ENCODE assay signal across 22 cellular contexts in genomic region chr2:95381212-95382127, GRCh38. TPM values are rescaled to one million over a fixed set of nuclear protein-coding genes. Genes with fewer than 3 reads are reported as not detected.
DNase-seq lines count a peak whose midpoint lies in the region; ATAC-seq, FAIRE-seq and TF ChIP-seq lines count a peak whose summit lies in the region.
"Had no signal": no experiment of that assay in that cellular context is flagged by ENCODE, and none has a peak within 500 bp of the region (broad histone marks: within the 10 kb centered on the region; RNA-seq: fewer than 3 reads in every experiment).

No MANE protein-coding gene starts in this region.

- H3K9ac ChIP-seq in mammary epithelial cell (ENCODE audit: insufficient read depth, low read length) (no peak overlapping the region), neuronal stem cell (ENCODE audit: low read depth, low read length, poor library complexity) (peak overlapping the region; percentile 70)

- in situ Hi-C loops in mammary epithelial cell (cut with MboI; ENCODE audit: low sequenced_read_pairs in 2 of 2) = no loop called here

- no peaks in the 10 kb centered on the region for H3K4me1 ChIP-seq in mammary epithelial cell (ENCODE audit: insufficient read depth, low read length)
- H3K4me1 ChIP-seq in neuronal stem cell (ENCODE audit: control insufficient read depth in 2 of 2, insufficient read depth in 1 of 2, low read depth in 1 of 2, low read length in 2 of 2) = peaks cover 5 to 9% of the 10 kb centered on the region in 2 donors
- H3K4me1 ChIP-seq: A549, BE2C had no signal

- DNase-seq in MCF 10A (ENCODE audit: unreplicated experiment) (no peak), mammary epithelial cell (no peak), coronary artery (ENCODE audit: low spot score) (peak; percentile 66), neuronal stem cell (ENCODE audit: low spot score) (no peak), urothelium cell line (ENCODE audit: low spot score) (no peak), NCI-H446 (lab: John Stamatoyannopoulos, UW) (no peak), NCI-H2196 (lab: John Stamatoyannopoulos, UW; ENCODE audit: unreplicated experiment) (no peak)
- DNase-seq: BE2C; CD4-positive, alpha-beta T cell; COR-L47; DND-41; GOT3; Karpas-422; NCI-H1694; NCI-H2081; NCI-H2171; NCI-H446 treated with DMSO at 0.1 percent for 48 hours; NCI-H526 treated with DMSO at 0.1 percent for 48 hours; Right ventricle myocardium superior had no signal

- no TSS peak for BruUV-seq in MCF 10A (replicated peaks; lab: Mats Ljungman, UMichigan)
- no TSS peak for BruUV-seq in mammary epithelial cell (replicated peaks; lab: Mats Ljungman, UMichigan)

- H3K27ac Mint-ChIP-seq in MCF 10A (ENCODE audit: low read depth, unreplicated experiment) = peak overlapping the region; percentile 54
- H3K27ac Mint-ChIP-seq: CD4-positive, alpha-beta T cell had no signal

- TF ChIP-seq CTCF in MCF 10A (IDR thresholded peaks at IDR 0.05; ENCODE audit: unreplicated experiment) (no peak), mammary epithelial cell (conservative IDR thresholded peaks at IDR 0.05 in 1 of 2, IDR thresholded peaks at IDR 0.05 in 1 of 2; ENCODE audit: extremely low read depth in 1 of 2, insufficient read depth in 1 of 2, low read depth in 1 of 2, low read length in 2 of 2) (no peak), coronary artery (IDR thresholded peaks at IDR 0.05) (no peak)

- dilution Hi-C loops in mammary epithelial cell (cut with HindIII; ENCODE audit: low sequenced_read_pairs) = no loop called here

- no peak overlapping the region for H4K91ac ChIP-seq in neuronal stem cell (ENCODE audit: low read depth, low read length, poor library complexity)

- H3K27ac ChIP-seq in mammary epithelial cell (ENCODE audit: insufficient read depth, low read depth, low read length) = no peak overlapping the region
- H3K27ac ChIP-seq in coronary artery = no peak overlapping the region
- no peak overlapping the region for H3K27ac ChIP-seq in neuronal stem cell (replicated peaks; ENCODE audit: low read length)
- H3K27ac ChIP-seq: A549 had no signal

- peak overlapping the region; percentile 56 for H2AK5ac ChIP-seq in neuronal stem cell (ENCODE audit: low read depth, low read length)

- H3K36me3 Mint-ChIP-seq in MCF 10A (ENCODE audit: insufficient read depth, unreplicated experiment) = peaks cover 50% of the 10 kb centered on the region

- peak overlapping the region; percentile 76 for H3K18ac ChIP-seq in neuronal stem cell (ENCODE audit: low read length)

- H3K79me2 ChIP-seq in mammary epithelial cell (ENCODE audit: insufficient read depth, low read length) = no peaks in the 10 kb centered on the region

- no peak overlapping the region for H3K4ac ChIP-seq in neuronal stem cell (ENCODE audit: low read length)

- H3K9me3 Mint-ChIP-seq in MCF 10A (ENCODE audit: unreplicated experiment) = no peaks in the 10 kb centered on the region
- H3K9me3 Mint-ChIP-seq: CD4-positive, alpha-beta T cell had no signal

- peak; percentile 81 for FAIRE-seq in urothelium cell line (lab: Jason Lieb, UNC)
- FAIRE-seq: A549, GM12878 had no signal

- intact Hi-C loops in MCF 10A (cut with micrococcal nuclease) (no loop called here), mammary epithelial cell (cut with micrococcal nuclease) (no loop called here)

- no peak overlapping the region for H3K14ac ChIP-seq in neuronal stem cell (ENCODE audit: low read length)

- ATAC-seq in GM18907 (IDR thresholded peaks at IDR 0.05; ENCODE audit: unreplicated experiment) = no peak
- ATAC-seq: GM12878 had no signal

- no peak overlapping the region for H2BK5ac ChIP-seq in neuronal stem cell (ENCODE audit: low read length)

- no peaks in the 10 kb centered on the region for H3K36me3 ChIP-seq in mammary epithelial cell (ENCODE audit: insufficient read depth, low read length)
- H3K36me3 ChIP-seq in neuronal stem cell (replicated peaks in 1 of 2; ENCODE audit: control insufficient read depth in 2 of 2, insufficient read depth in 2 of 2, low read length in 2 of 2) = no peaks in the 10 kb centered on the region
- H3K36me3 ChIP-seq: BE2C had no signal

- H2BK120ac ChIP-seq in neuronal stem cell (ENCODE audit: low read depth, low read length) = no peak overlapping the region

- H3K9me3 ChIP-seq in mammary epithelial cell (replicated peaks; ENCODE audit: insufficient read depth, low read length) (no peaks in the 10 kb centered on the region), neuronal stem cell (replicated peaks in 1 of 2; ENCODE audit: control insufficient read depth in 2 of 2, insufficient read depth in 1 of 2, low read depth in 1 of 2, low read length in 2 of 2) (peaks cover 0 to 1% of the 10 kb centered on the region in 2 donors)
- H3K9me3 ChIP-seq: A549, BE2C had no signal

- CTCF ChIA-PET in MCF 10A (lab: Yijun Ruan, JAX) (interaction anchor here (0.6 to 1.3 kb wide), 2 partner anchors 8 to 59 kb away, joined by 3 to 4 read pairs; no protein-coding TSS in a partner anchor), mammary epithelial cell (lab: Charles Lee; ENCODE audit: low non-redundant PET) (no interaction called here)

- H4K20me1 ChIP-seq in mammary epithelial cell (ENCODE audit: insufficient read depth, low read length) = no peaks in the 10 kb centered on the region

- no peak overlapping the region for H3K4me3 ChIP-seq in mammary epithelial cell (replicated peaks in 1 of 3; ENCODE audit: insufficient read depth in 1 of 3, low read depth in 2 of 3, low read length in 3 of 3)
- H3K4me3 ChIP-seq in coronary artery = no peak overlapping the region
- no peak overlapping the region for H3K4me3 ChIP-seq in neuronal stem cell (ENCODE audit: low read length in 2 of 2)
- H3K4me3 ChIP-seq: A549, GM12878 had no signal

- peak overlapping the region; percentile 82 for H4K8ac ChIP-seq in neuronal stem cell (ENCODE audit: low read depth, low read length)

- peak overlapping the region; percentile 58 for H2BK12ac ChIP-seq in neuronal stem cell (ENCODE audit: low read length)

- H3K4me2 ChIP-seq in mammary epithelial cell (ENCODE audit: insufficient read depth, low read depth, low read length) (no peak overlapping the region), neuronal stem cell (ENCODE audit: insufficient read depth, low read length, poor library complexity, severe bottlenecking) (no peak overlapping the region)
- H3K4me2 ChIP-seq: A549 had no signal

- 95% methylated on average over 13 of the region's 20 CpGs for WGBS in mammary epithelial cell (ENCODE audit: low coverage, missing lambda C conversion rate)
- no CpG with 5 or more reads among the region's 20 CpGs for WGBS in neuronal stem cell (ENCODE audit: extremely low coverage in 2 of 2, insufficient read length in 2 of 2, insufficient replicate concordance in 1 of 2), 2 donors

- H3K4me3 Mint-ChIP-seq in MCF 10A (ENCODE audit: unreplicated experiment) = no peak overlapping the region
- H3K4me3 Mint-ChIP-seq: CD4-positive, alpha-beta T cell had no signal

- H2BK15ac ChIP-seq in neuronal stem cell (ENCODE audit: low read length) = peak overlapping the region; percentile 49

- no peaks in the 10 kb centered on the region for H3K79me1 ChIP-seq in neuronal stem cell (ENCODE audit: low read depth, low read length)

- H3K27me3 Mint-ChIP-seq in MCF 10A (ENCODE audit: insufficient read depth, unreplicated experiment) = no peaks in the 10 kb centered on the region

- H3K23ac ChIP-seq in neuronal stem cell (ENCODE audit: low read depth, low read length, poor library complexity) = peak overlapping the region; percentile 73

- H2AFZ ChIP-seq in mammary epithelial cell (ENCODE audit: low read depth, low read length) (no peak overlapping the region), neuronal stem cell (ENCODE audit: low read length) (no peak overlapping the region)

- H3K4me1 Mint-ChIP-seq in MCF 10A (ENCODE audit: insufficient read depth, unreplicated experiment) = peaks cover 15% of the 10 kb centered on the region

- POLR2A ChIA-PET in MCF 10A (lab: Yijun Ruan, JAX) = no interaction called here

- H3K27me3 ChIP-seq in mammary epithelial cell (ENCODE audit: insufficient read depth, low read length) (no peaks in the 10 kb centered on the region), neuronal stem cell (ENCODE audit: control insufficient read depth in 3 of 3, insufficient read depth in 3 of 3, low read depth in 1 of 3, low read length in 3 of 3) (peaks cover 0 to 5% (median 3%) of the 10 kb centered on the region in 3 experiments)
- H3K27me3 ChIP-seq: BE2C had no signal

RNA-seq across cellular contexts. Expression of gene FAHD2A, which starts 21.0 kb away (rescaled TPM):
- total RNA-seq in MCF 10A (2022) = 23.9 and 24.1 TPM in 2 replicates
- total RNA-seq in mammary epithelial cell = 10 to 100 TPM; 23.8 to 26.8 TPM
- 30.1 TPM for polyA plus RNA-seq in mammary epithelial cell
- 62.2 TPM for polyA minus RNA-seq in mammary epithelial cell
- polyA plus RNA-seq in neuronal stem cell (2013, experiment 1 of 2) = 19.9 TPM
- 18.9 TPM for polyA plus RNA-seq in neuronal stem cell (2013, experiment 2 of 2)
